ENCODE assay signal across 33 cellular contexts in genomic region chr2:46818819-46819218, GRCh38.
DNase-seq lines count a peak whose midpoint lies in the region; ATAC-seq and TF ChIP-seq lines count a peak whose summit lies in the region.
"Had no signal": no experiment of that assay in that cellular context is flagged by ENCODE, and none has a peak within 500 bp of the region (broad histone marks: within the 10 kb centered on the region; RNA-seq: fewer than 3 reads in every experiment).

No MANE protein-coding gene starts in this region.

- H3K4me2 ChIP-seq in IMR-90 (ENCODE audit: low read depth, low read length) (no peak overlapping the region), Karpas-422 (ENCODE audit: low read depth, low read length, poor library complexity, severe bottlenecking) (no peak overlapping the region)
- H3K4me2 ChIP-seq: SK-N-SH had no signal

- 0 out of 3 replicates have a peak overlapping the region, but pooled peaks have one; percentile 43 for H2BK15ac ChIP-seq in IMR-90 (ENCODE audit: low read depth, low read length)

- no peak overlapping the region for H2AK9ac ChIP-seq in IMR-90 (replicated peaks; ENCODE audit: low read depth, low read length, poor library complexity)

- H3K23ac ChIP-seq in IMR-90 (ENCODE audit: low read depth, low read length) = no peak overlapping the region

- H3K14ac ChIP-seq in IMR-90 (replicated peaks; ENCODE audit: low read depth, low read length) = no peak overlapping the region

- H2BK5ac ChIP-seq in IMR-90 (ENCODE audit: low read depth, low read length, poor library complexity, severe bottlenecking) = no peak overlapping the region

- no peak overlapping the region for H3K9ac ChIP-seq in IMR-90 (ENCODE audit: low read depth, low read length)
- no peak overlapping the region for H3K9ac ChIP-seq in Karpas-422 (ENCODE audit: low read length)
- H3K9ac ChIP-seq: SK-N-SH had no signal

- peak overlapping the region; percentile 30; the same call in 1 of the 2 replicates for H3K18ac ChIP-seq in IMR-90 (ENCODE audit: low read depth, low read length)

- 0 out of 2 replicates have a peak overlapping the region, but pooled peaks have one; percentile 17 for H2AK5ac ChIP-seq in IMR-90 (ENCODE audit: low read depth, low read length)

- ATAC-seq in IMR-90 (ENCODE audit: low read depth) = no peak
- no peak for ATAC-seq in GM21619 (IDR thresholded peaks at IDR 0.05; ENCODE audit: unreplicated experiment)
- no peak for ATAC-seq in right lobe of liver
- ATAC-seq: activated CD8-positive, alpha-beta T cell treated with anti-CD3 and anti-CD28 coated beads for 36 hours; activated naive CD8-positive, alpha-beta T cell treated with anti-CD3 and anti-CD28 coated beads, Interleukin-2, amount 50 U/mL, for 24 hours; effector memory CD8-positive, alpha-beta T cell; GM12878; naive thymus-derived CD8-positive, alpha-beta T cell; stimulated activated naive B cell treated with anti-CD40 and anti-IgM and Interleukin-4, amounts not matched to agents 10 μg/mL and 1 μg/mL and 100 μg/mL, for 72 hours; T-helper 17 cell had no signal

- H4K5ac ChIP-seq in IMR-90 (ENCODE audit: low read depth, low read length) = no peak overlapping the region

- BruUV-seq in IMR-90 (replicated peaks; lab: Mats Ljungman, UMichigan) = no TSS peak

- H3K4me1 ChIP-seq in IMR-90 (ENCODE audit: control insufficient read depth, insufficient read depth, low read length) (peaks cover 9% of the 10 kb centered on the region), esophagus (ENCODE audit: control insufficient read depth in 2 of 2, insufficient read depth in 2 of 2, low read length in 1 of 2) (peaks cover 4 to 6% of the 10 kb centered on the region in 2 donors), thyroid gland (peaks cover 12 to 26% of the 10 kb centered on the region in 2 donors), Karpas-422 (ENCODE audit: low read length) (no peaks in the 10 kb centered on the region), right lobe of liver (no peaks in the 10 kb centered on the region)
- H3K4me1 ChIP-seq: colonic mucosa had no signal

- H3K9me1 ChIP-seq in IMR-90 (ENCODE audit: insufficient read depth, low read length) = peaks cover 5% of the 10 kb centered on the region; the same call in 1 of the 2 replicates

- no peaks in the 10 kb centered on the region for H3K27me3 ChIP-seq in IMR-90 (ENCODE audit: control insufficient read depth, insufficient read depth, low read length)
- H3K27me3 ChIP-seq in esophagus (ENCODE audit: control insufficient read depth in 1 of 2, insufficient read depth in 2 of 2, low read length in 2 of 2) = no peaks in the 10 kb centered on the region
- no peaks in the 10 kb centered on the region for H3K27me3 ChIP-seq in thyroid gland
- H3K27me3 ChIP-seq in Karpas-422 (ENCODE audit: low read length) = no peaks in the 10 kb centered on the region
- no peaks in the 10 kb centered on the region for H3K27me3 ChIP-seq in right lobe of liver
- H3K27me3 ChIP-seq: brain microvascular endothelial cell, colonic mucosa had no signal

- WGBS in IMR-90 (ENCODE audit: extremely low coverage in 2 of 2, insufficient read length in 1 of 2), 2 experiments = no CpG with 5 or more reads among the region's 2 CpGs
- 73 to 77% methylated on average over 2 of the region's 2 CpGs for WGBS in esophagus, 2 donors
- WGBS in thyroid gland, 2 donors = 89 to 100% methylated on average over 1 to 2 of the region's 2 CpGs
- WGBS in right lobe of liver (ENCODE audit: insufficient coverage, low coverage, low lambda C conversion rate, missing lambda C conversion rate) = 80% methylated on average over 1 of the region's 2 CpGs

- POLR2A ChIA-PET in IMR-90 (lab: Charles Lee; ENCODE audit: unreplicated experiment) = no interaction called here

- no peak for TF ChIP-seq RAD21 in IMR-90 (IDR thresholded peaks at IDR 0.05; ENCODE audit: low read length)

- no peak overlapping the region for H2AFZ ChIP-seq in IMR-90 (replicated peaks; ENCODE audit: low read length, poor library complexity)
- no peak overlapping the region for H2AFZ ChIP-seq in Karpas-422 (ENCODE audit: low read length)

- H3K9me2 ChIP-seq in Karpas-422 (replicated peaks; ENCODE audit: insufficient read depth, low read length) = no peaks in the 10 kb centered on the region
- H3K9me2 ChIP-seq: SK-N-SH had no signal

- no peaks in the 10 kb centered on the region for H3K79me2 ChIP-seq in Karpas-422 (ENCODE audit: low read length)

- TF ChIP-seq POLR2A in IMR-90 (IDR thresholded peaks at IDR 0.05; ENCODE audit: low read depth, low read length) = no peak
- TF ChIP-seq POLR2A in thyroid gland (IDR thresholded peaks at IDR 0.05) = no peak
- TF ChIP-seq POLR2A in right lobe of liver (IDR thresholded peaks at IDR 0.05) = no peak

- no peak for DNase-seq in IMR-90
- DNase-seq in mesenteric fat pad (ENCODE audit: low spot score) = peak; percentile 55
- no peak for DNase-seq in thyroid gland
- no peak for DNase-seq in Karpas-422
- no peak for DNase-seq in DMS114 treated with DMSO at 0.1 percent for 48 hours (lab: John Stamatoyannopoulos, UW; ENCODE audit: unreplicated experiment)
- DNase-seq in right lobe of liver = no peak
- DNase-seq: ACHN; activated CD4-positive, alpha-beta T cell treated with anti-CD3 and anti-CD28 coated beads for 1 hour; activated CD8-positive, alpha-beta T cell treated with anti-CD3 and anti-CD28 coated beads for 36 hours; activated effector memory CD4-positive, alpha-beta T cell treated with anti-CD3 and anti-CD28 coated beads, Interleukin-2, amount 50 U/mL, for 16 hours; activated naive CD8-positive, alpha-beta T cell treated with anti-CD3 and anti-CD28 coated beads, Interleukin-2, amount 50 U/mL, for 24 hours; activated T-cell treated with anti-CD3 and anti-CD28 coated beads for 4 hours; brain microvascular endothelial cell; COR-L47; DND-41; effector memory CD8-positive, alpha-beta T cell; HCEC 1CT; kidney glomerular epithelial cell; naive thymus-derived CD8-positive, alpha-beta T cell; NCI-H1105; NCI-H2081; NCI-H82; occipital lobe; RPMI8226; SK-N-SH; stimulated activated CD4-positive, alpha-beta T cell treated with anti-CD3 and anti-CD28 coated beads, Interleukin-4, amount 100 ng/mL, for 24 hours; stimulated activated naive B cell treated with anti-CD40 and anti-IgM and Interleukin-4, amounts not matched to agents 10 μg/mL and 1 μg/mL and 100 μg/mL, for 72 hours; T-helper 17 cell; trophoblast cell had no signal

- peak overlapping the region; percentile 18; the same call in 1 of the 2 replicates for H2BK20ac ChIP-seq in IMR-90 (ENCODE audit: low read depth, low read length)

- H3K36me3 ChIP-seq in IMR-90 (ENCODE audit: control insufficient read depth, insufficient read depth, low read length) = no peaks in the 10 kb centered on the region
- H3K36me3 ChIP-seq in esophagus (ENCODE audit: control insufficient read depth in 2 of 2, insufficient read depth in 2 of 2, low read length in 1 of 2) = no peaks in the 10 kb centered on the region
- H3K36me3 ChIP-seq in thyroid gland = no peaks in the 10 kb centered on the region
- H3K36me3 ChIP-seq in Karpas-422 (ENCODE audit: insufficient read depth, low read length) = no peaks in the 10 kb centered on the region
- no peaks in the 10 kb centered on the region for H3K36me3 ChIP-seq in right lobe of liver
- H3K36me3 ChIP-seq: brain microvascular endothelial cell, colonic mucosa had no signal

- no peaks in the 10 kb centered on the region for H4K20me1 ChIP-seq in IMR-90 (ENCODE audit: insufficient read depth, low read length)
- no peaks in the 10 kb centered on the region for H4K20me1 ChIP-seq in Karpas-422 (ENCODE audit: insufficient read depth, low read depth, low read length)

- H3K9me3 ChIP-seq in IMR-90 (ENCODE audit: control insufficient read depth, insufficient read depth, low read length) = no peaks in the 10 kb centered on the region
- no peaks in the 10 kb centered on the region for H3K9me3 ChIP-seq in esophagus (ENCODE audit: control insufficient read depth in 2 of 2, insufficient read depth in 1 of 2, low read depth in 1 of 2, low read length in 1 of 2)
- no peaks in the 10 kb centered on the region for H3K9me3 ChIP-seq in thyroid gland
- no peaks in the 10 kb centered on the region for H3K9me3 ChIP-seq in Karpas-422 (ENCODE audit: low read length)
- H3K9me3 ChIP-seq in right lobe of liver = no peaks in the 10 kb centered on the region
- H3K9me3 ChIP-seq: colonic mucosa, SK-N-SH had no signal

- no peak overlapping the region for H4K8ac ChIP-seq in IMR-90 (ENCODE audit: low read depth in 2 of 2, low read length in 2 of 2)

- H3K79me1 ChIP-seq in IMR-90 (ENCODE audit: low read depth in 1 of 2, low read length in 2 of 2) = peaks cover 0 to 5% of the 10 kb centered on the region in 2 experiments; a peak in 1 of 4 replicates

- dilution Hi-C loops in IMR-90 (cut with HindIII; ENCODE audit: low sequenced_read_pairs, unreplicated experiment) = no loop called here

- CTCF ChIA-PET in IMR-90 (lab: Yijun Ruan, JAX) = no interaction called here

- intact Hi-C loops in IMR-90 (cut with micrococcal nuclease) = no loop called here
- intact Hi-C loops in thyroid gland (cut with DNase I) = no loop called here
- intact Hi-C loops in right lobe of liver (cut with DNase I) = no loop called here

- in situ Hi-C loops in IMR-90 (cut with MboI; ENCODE audit: low sequenced_read_pairs) = no loop called here

- H3K27ac ChIP-seq in IMR-90 (ENCODE audit: insufficient read depth, low read length) (no peak overlapping the region), esophagus (ENCODE audit: low read depth in 2 of 2, low read length in 1 of 2) (peak overlapping the region; percentile 18 to 48), thyroid gland (peak overlapping the region in 2 of 3 donors; percentile 21 to 26), Karpas-422 (ENCODE audit: low read length) (no peak overlapping the region), right lobe of liver (no peak overlapping the region)
- H3K27ac ChIP-seq: brain microvascular endothelial cell, colonic mucosa had no signal

- peak overlapping the region; percentile 40; the same call in 1 of the 2 replicates for H2BK120ac ChIP-seq in IMR-90 (ENCODE audit: low read depth, low read length)

- H4K91ac ChIP-seq in IMR-90 (ENCODE audit: insufficient read depth, low read depth, low read length) = no peak overlapping the region

- peak overlapping the region; percentile 52; the same call in 1 of the 2 replicates for H3K4ac ChIP-seq in IMR-90 (ENCODE audit: low read depth, low read length)

- H3K56ac ChIP-seq in IMR-90 (ENCODE audit: extremely low read depth, insufficient read depth, low read length) = no peak overlapping the region

- H3K4me3 ChIP-seq in IMR-90 (ENCODE audit: insufficient read depth, low read depth, low read length) (no peak overlapping the region), esophagus (ENCODE audit: low read depth in 1 of 2, low read length in 2 of 2) (no peak overlapping the region), thyroid gland (replicated peaks in 1 of 3) (no peak overlapping the region), Karpas-422 (ENCODE audit: low read length) (no peak overlapping the region), right lobe of liver (no peak overlapping the region)
- H3K4me3 ChIP-seq: colonic mucosa, GM12878 had no signal

- TF ChIP-seq CTCF in IMR-90 (conservative IDR thresholded peaks at IDR 0.05; ENCODE audit: low read depth, low read length) (no peak), thyroid gland (IDR thresholded peaks at IDR 0.05) (no peak), right lobe of liver (IDR thresholded peaks at IDR 0.05) (no peak)

TF ChIP-seq in IMR-90, 13 proteins besides CTCF, POLR2A, EP300 and RAD21 (continues in another document):
- TF ChIP-seq MXI1 (IDR thresholded peaks at IDR 0.05; ENCODE audit: borderline replicate concordance, low read depth, low read length) = no peak

Comparison
In these comparisons a context has a peak if more than half of its experiments do, and no peak if none do; other contexts are left out.
1. H3K27ac ChIP-seq: peak in esophagus (2 of 2) and thyroid gland (2 of 3); none in IMR-90 (single experiment), Karpas-422 (single experiment) and right lobe of liver (0 of 3).